1 cellular context compared by ENCODE assay signal in the genomic region with DNA sequence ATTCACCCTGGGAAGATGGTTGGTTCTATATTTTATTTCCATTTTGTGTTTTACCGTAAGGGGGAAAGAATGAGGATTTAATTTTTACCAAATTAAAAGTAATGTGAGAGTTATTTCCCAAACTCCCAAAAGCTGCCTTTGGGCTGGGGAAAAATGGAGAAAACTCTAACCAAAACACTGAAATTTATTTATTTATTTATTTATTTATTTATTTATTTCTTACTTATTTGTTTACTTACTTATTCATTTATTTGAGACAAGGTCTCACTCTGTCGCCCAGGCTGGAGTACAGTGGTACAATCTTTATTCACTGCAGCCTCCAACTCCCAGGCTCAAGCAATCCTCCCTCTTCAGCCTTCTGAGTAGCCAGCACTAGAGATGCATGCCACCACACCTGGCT.
TF ChIP-seq lines count a peak whose summit lies in the region.

No MANE protein-coding gene starts in this region.

TF ChIP-seq in HEK293, 187 proteins besides CTCF, POLR2A, EP300 and RAD21 (continued from another document and continues in another):
- TF ChIP-seq, protein P1, sequence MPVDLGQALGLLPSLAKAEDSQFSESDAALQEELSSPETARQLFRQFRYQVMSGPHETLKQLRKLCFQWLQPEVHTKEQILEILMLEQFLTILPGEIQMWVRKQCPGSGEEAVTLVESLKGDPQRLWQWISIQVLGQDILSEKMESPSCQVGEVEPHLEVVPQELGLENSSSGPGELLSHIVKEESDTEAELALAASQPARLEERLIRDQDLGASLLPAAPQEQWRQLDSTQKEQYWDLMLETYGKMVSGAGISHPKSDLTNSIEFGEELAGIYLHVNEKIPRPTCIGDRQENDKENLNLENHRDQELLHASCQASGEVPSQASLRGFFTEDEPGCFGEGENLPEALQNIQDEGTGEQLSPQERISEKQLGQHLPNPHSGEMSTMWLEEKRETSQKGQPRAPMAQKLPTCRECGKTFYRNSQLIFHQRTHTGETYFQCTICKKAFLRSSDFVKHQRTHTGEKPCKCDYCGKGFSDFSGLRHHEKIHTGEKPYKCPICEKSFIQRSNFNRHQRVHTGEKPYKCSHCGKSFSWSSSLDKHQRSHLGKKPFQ (tag by site-specific recombination; IDR thresholded peaks at IDR 0.05): peak; percentile 47; the same call in 1 of the 2 replicates
- TF ChIP-seq ZNF621 (tag by site-specific recombination; IDR thresholded peaks at IDR 0.05) (no peak), ZNF140 (tag by site-specific recombination; IDR thresholded peaks at IDR 0.05) (peak; percentile 82), ZNF248 (tag by site-specific recombination; IDR thresholded peaks at IDR 0.05) (no peak), EGR2 (tag by site-specific recombination; IDR thresholded peaks at IDR 0.05; ENCODE audit: low read depth) (no peak), ZNF214 (tag by site-specific recombination; IDR thresholded peaks at IDR 0.05; ENCODE audit: borderline replicate concordance) (no peak), KLF9 (tag by site-specific recombination; IDR thresholded peaks at IDR 0.05; ENCODE audit: low read depth) (no peak), ZNF473 (tag by site-specific recombination; IDR thresholded peaks at IDR 0.05) (no peak), ZSCAN16 (tag by site-specific recombination; IDR thresholded peaks at IDR 0.05) (no peak), ZNF423 (tag by site-specific recombination; IDR thresholded peaks at IDR 0.05) (no peak), ZNF785 (tag by site-specific recombination; IDR thresholded peaks at IDR 0.05) (no peak), ZBTB8A (tag by site-specific recombination; IDR thresholded peaks at IDR 0.05) (peak; percentile 72), ZNF211 (tag by site-specific recombination; IDR thresholded peaks at IDR 0.05; ENCODE audit: low read depth) (no peak), ZNF776 (tag by site-specific recombination; IDR thresholded peaks at IDR 0.05; ENCODE audit: borderline replicate concordance) (no peak), FEZF1 (tag by site-specific recombination; IDR thresholded peaks at IDR 0.05) (no peak), PRDM1 (tag by site-specific recombination; IDR thresholded peaks at IDR 0.05) (no peak), ZNF623 (tag by site-specific recombination; IDR thresholded peaks at IDR 0.05) (peak; percentile 79), ZNF311 (tag by site-specific recombination; IDR thresholded peaks at IDR 0.05; ENCODE audit: borderline replicate concordance) (no peak), KLF8 (tag by site-specific recombination; IDR thresholded peaks at IDR 0.05) (no peak), MEIS1 (CRISPR knock-in tag; IDR thresholded peaks at IDR 0.05; ENCODE audit: borderline replicate concordance) (no peak), BCL11B (tag by site-specific recombination; IDR thresholded peaks at IDR 0.05; ENCODE audit: low read depth) (no peak), ZNF76 (tag by site-specific recombination; IDR thresholded peaks at IDR 0.05; ENCODE audit: borderline replicate concordance, low read depth) (no peak), ZNF335 (tag by site-specific recombination; conservative IDR thresholded peaks at IDR 0.05) (no peak), ZNF2 (tag by site-specific recombination; IDR thresholded peaks at IDR 0.05) (no peak), ZNF16 (tag by site-specific recombination; IDR thresholded peaks at IDR 0.05; ENCODE audit: low read depth) (no peak)
- TF ChIP-seq, protein P2, sequence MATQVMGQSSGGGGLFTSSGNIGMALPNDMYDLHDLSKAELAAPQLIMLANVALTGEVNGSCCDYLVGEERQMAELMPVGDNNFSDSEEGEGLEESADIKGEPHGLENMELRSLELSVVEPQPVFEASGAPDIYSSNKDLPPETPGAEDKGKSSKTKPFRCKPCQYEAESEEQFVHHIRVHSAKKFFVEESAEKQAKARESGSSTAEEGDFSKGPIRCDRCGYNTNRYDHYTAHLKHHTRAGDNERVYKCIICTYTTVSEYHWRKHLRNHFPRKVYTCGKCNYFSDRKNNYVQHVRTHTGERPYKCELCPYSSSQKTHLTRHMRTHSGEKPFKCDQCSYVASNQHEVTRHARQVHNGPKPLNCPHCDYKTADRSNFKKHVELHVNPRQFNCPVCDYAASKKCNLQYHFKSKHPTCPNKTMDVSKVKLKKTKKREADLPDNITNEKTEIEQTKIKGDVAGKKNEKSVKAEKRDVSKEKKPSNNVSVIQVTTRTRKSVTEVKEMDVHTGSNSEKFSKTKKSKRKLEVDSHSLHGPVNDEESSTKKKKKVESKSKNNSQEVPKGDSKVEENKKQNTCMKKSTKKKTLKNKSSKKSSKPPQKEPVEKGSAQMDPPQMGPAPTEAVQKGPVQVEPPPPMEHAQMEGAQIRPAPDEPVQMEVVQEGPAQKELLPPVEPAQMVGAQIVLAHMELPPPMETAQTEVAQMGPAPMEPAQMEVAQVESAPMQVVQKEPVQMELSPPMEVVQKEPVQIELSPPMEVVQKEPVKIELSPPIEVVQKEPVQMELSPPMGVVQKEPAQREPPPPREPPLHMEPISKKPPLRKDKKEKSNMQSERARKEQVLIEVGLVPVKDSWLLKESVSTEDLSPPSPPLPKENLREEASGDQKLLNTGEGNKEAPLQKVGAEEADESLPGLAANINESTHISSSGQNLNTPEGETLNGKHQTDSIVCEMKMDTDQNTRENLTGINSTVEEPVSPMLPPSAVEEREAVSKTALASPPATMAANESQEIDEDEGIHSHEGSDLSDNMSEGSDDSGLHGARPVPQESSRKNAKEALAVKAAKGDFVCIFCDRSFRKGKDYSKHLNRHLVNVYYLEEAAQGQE (tag by site-specific recombination; IDR thresholded peaks at IDR 0.05): peak; percentile 68
- TF ChIP-seq, protein P3, sequence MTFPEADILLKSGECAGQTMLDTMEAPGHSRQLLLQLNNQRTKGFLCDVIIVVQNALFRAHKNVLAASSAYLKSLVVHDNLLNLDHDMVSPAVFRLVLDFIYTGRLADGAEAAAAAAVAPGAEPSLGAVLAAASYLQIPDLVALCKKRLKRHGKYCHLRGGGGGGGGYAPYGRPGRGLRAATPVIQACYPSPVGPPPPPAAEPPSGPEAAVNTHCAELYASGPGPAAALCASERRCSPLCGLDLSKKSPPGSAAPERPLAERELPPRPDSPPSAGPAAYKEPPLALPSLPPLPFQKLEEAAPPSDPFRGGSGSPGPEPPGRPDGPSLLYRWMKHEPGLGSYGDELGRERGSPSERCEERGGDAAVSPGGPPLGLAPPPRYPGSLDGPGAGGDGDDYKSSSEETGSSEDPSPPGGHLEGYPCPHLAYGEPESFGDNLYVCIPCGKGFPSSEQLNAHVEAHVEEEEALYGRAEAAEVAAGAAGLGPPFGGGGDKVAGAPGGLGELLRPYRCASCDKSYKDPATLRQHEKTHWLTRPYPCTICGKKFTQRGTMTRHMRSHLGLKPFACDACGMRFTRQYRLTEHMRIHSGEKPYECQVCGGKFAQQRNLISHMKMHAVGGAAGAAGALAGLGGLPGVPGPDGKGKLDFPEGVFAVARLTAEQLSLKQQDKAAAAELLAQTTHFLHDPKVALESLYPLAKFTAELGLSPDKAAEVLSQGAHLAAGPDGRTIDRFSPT (tag by site-specific recombination; IDR thresholded peaks at IDR 0.05): no peak
- TF ChIP-seq, protein P4, sequence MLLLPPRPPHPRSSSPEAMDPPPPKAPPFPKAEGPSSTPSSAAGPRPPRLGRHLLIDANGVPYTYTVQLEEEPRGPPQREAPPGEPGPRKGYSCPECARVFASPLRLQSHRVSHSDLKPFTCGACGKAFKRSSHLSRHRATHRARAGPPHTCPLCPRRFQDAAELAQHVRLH (tag by site-specific recombination; IDR thresholded peaks at IDR 0.05): no peak
- TF ChIP-seq, protein P5, sequence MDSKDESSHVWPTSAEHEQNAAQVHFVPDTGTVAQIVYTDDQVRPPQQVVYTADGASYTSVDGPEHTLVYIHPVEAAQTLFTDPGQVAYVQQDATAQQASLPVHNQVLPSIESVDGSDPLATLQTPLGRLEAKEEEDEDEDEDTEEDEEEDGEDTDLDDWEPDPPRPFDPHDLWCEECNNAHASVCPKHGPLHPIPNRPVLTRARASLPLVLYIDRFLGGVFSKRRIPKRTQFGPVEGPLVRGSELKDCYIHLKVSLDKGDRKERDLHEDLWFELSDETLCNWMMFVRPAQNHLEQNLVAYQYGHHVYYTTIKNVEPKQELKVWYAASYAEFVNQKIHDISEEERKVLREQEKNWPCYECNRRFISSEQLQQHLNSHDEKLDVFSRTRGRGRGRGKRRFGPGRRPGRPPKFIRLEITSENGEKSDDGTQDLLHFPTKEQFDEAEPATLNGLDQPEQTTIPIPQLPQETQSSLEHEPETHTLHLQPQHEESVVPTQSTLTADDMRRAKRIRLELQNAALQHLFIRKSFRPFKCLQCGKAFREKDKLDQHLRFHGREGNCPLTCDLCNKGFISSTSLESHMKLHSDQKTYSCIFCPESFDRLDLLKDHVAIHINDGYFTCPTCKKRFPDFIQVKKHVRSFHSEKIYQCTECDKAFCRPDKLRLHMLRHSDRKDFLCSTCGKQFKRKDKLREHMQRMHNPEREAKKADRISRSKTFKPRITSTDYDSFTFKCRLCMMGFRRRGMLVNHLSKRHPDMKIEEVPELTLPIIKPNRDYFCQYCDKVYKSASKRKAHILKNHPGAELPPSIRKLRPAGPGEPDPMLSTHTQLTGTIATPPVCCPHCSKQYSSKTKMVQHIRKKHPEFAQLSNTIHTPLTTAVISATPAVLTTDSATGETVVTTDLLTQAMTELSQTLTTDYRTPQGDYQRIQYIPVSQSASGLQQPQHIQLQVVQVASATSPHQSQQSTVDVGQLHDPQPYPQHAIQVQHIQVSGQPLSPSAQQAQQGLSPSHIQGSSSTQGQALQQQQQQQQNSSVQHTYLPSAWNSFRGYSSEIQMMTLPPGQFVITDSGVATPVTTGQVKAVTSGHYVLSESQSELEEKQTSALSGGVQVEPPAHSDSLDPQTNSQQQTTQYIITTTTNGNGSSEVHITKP (tag by site-specific recombination; IDR thresholded peaks at IDR 0.05): no peak
- TF ChIP-seq, protein P6, sequence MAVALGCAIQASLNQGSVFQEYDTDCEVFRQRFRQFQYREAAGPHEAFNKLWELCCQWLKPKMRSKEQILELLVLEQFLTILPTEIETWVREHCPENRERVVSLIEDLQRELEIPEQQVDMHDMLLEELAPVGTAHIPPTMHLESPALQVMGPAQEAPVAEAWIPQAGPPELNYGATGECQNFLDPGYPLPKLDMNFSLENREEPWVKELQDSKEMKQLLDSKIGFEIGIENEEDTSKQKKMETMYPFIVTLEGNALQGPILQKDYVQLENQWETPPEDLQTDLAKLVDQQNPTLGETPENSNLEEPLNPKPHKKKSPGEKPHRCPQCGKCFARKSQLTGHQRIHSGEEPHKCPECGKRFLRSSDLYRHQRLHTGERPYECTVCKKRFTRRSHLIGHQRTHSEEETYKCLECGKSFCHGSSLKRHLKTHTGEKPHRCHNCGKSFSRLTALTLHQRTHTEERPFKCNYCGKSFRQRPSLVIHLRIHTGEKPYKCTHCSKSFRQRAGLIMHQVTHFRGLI (tag by site-specific recombination; IDR thresholded peaks at IDR 0.05): no peak
- TF ChIP-seq, protein P7, sequence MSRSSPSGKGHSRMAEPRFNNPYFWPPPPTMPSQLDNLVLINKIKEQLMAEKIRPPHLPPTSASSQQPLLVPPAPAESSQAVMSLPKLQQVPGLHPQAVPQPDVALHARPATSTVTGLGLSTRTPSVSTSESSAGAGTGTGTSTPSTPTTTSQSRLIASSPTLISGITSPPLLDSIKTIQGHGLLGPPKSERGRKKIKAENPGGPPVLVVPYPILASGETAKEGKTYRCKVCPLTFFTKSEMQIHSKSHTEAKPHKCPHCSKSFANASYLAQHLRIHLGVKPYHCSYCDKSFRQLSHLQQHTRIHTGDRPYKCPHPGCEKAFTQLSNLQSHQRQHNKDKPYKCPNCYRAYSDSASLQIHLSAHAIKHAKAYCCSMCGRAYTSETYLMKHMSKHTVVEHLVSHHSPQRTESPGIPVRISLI (tag by site-specific recombination; IDR thresholded peaks at IDR 0.05): no peak
- TF ChIP-seq, protein P8, sequence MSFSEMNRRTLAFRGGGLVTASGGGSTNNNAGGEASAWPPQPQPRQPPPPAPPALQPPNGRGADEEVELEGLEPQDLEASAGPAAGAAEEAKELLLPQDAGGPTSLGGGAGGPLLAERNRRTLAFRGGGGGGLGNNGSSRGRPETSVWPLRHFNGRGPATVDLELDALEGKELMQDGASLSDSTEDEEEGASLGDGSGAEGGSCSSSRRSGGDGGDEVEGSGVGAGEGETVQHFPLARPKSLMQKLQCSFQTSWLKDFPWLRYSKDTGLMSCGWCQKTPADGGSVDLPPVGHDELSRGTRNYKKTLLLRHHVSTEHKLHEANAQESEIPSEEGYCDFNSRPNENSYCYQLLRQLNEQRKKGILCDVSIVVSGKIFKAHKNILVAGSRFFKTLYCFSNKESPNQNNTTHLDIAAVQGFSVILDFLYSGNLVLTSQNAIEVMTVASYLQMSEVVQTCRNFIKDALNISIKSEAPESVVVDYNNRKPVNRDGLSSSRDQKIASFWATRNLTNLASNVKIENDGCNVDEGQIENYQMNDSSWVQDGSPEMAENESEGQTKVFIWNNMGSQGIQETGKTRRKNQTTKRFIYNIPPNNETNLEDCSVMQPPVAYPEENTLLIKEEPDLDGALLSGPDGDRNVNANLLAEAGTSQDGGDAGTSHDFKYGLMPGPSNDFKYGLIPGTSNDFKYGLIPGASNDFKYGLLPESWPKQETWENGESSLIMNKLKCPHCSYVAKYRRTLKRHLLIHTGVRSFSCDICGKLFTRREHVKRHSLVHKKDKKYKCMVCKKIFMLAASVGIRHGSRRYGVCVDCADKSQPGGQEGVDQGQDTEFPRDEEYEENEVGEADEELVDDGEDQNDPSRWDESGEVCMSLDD (tag by site-specific recombination; IDR thresholded peaks at IDR 0.05): no peak
- TF ChIP-seq, protein P9, sequence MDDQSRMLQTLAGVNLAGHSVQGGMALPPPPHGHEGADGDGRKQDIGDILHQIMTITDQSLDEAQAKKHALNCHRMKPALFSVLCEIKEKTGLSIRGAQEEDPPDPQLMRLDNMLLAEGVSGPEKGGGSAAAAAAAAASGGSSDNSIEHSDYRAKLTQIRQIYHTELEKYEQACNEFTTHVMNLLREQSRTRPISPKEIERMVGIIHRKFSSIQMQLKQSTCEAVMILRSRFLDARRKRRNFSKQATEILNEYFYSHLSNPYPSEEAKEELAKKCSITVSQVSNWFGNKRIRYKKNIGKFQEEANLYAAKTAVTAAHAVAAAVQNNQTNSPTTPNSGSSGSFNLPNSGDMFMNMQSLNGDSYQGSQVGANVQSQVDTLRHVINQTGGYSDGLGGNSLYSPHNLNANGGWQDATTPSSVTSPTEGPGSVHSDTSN (CRISPR knock-in tag; IDR thresholded peaks at IDR 0.05): no peak
- TF ChIP-seq, protein P10, sequence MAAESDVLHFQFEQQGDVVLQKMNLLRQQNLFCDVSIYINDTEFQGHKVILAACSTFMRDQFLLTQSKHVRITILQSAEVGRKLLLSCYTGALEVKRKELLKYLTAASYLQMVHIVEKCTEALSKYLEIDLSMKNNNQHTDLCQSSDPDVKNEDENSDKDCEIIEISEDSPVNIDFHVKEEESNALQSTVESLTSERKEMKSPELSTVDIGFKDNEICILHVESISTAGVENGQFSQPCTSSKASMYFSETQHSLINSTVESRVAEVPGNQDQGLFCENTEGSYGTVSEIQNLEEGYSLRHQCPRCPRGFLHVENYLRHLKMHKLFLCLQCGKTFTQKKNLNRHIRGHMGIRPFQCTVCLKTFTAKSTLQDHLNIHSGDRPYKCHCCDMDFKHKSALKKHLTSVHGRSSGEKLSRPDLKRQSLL (tag by site-specific recombination; IDR thresholded peaks at IDR 0.05): no peak
- TF ChIP-seq, protein P11, sequence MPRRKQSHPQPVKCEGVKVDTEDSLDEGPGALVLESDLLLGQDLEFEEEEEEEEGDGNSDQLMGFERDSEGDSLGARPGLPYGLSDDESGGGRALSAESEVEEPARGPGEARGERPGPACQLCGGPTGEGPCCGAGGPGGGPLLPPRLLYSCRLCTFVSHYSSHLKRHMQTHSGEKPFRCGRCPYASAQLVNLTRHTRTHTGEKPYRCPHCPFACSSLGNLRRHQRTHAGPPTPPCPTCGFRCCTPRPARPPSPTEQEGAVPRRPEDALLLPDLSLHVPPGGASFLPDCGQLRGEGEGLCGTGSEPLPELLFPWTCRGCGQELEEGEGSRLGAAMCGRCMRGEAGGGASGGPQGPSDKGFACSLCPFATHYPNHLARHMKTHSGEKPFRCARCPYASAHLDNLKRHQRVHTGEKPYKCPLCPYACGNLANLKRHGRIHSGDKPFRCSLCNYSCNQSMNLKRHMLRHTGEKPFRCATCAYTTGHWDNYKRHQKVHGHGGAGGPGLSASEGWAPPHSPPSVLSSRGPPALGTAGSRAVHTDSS (tag by site-specific recombination; IDR thresholded peaks at IDR 0.05): no peak
